In genomic region chr3:39541917-39542329, GRCh38 we compare ENCODE assay signal across 8 cellular contexts.
DNase-seq lines count a peak whose midpoint lies in the region; ATAC-seq and TF ChIP-seq lines count a peak whose summit lies in the region.

No MANE protein-coding gene starts in this region.

- H3K79me2 ChIP-seq in PC-3 (ENCODE audit: low read length): no peaks in the 10 kb centered on the region

- no peaks in the 10 kb centered on the region for H3K36me3 Mint-ChIP-seq in immature natural killer cell

- H2AFZ ChIP-seq in PC-3 (ENCODE audit: low read length): peak overlapping the region; percentile 40; the same call in 1 of the 2 replicates

- peak; percentile 5 to 63 for DNase-seq in NCI-H526 (lab: John Stamatoyannopoulos, UW)
- no peak for DNase-seq in NCI-H526 treated with DMSO at 0.1 percent for 48 hours (lab: John Stamatoyannopoulos, UW)
- DNase-seq in PC-3: peak; percentile 64
- peak; percentile 52 for DNase-seq in fibroblast of the aortic adventitia (ENCODE audit: low read depth)
- peak; percentile 3 to 19 for DNase-seq in thyroid gland
- DNase-seq in immature natural killer cell: no peak
- no peak for DNase-seq in effector CD8-positive, alpha-beta T cell (lab: John Stamatoyannopoulos, UW)
- no peak for DNase-seq in activated CD4-positive, alpha-beta T cell treated with anti-CD3 and anti-CD28 coated beads, Interleukin-2, amount 50 U/mL, for 48 hours

- no peak for TF ChIP-seq POLR2A in thyroid gland (IDR thresholded peaks at IDR 0.05)

- intact Hi-C loops in PC-3 (cut with micrococcal nuclease) (loop anchor here (1.0 to 5.0 kb wide), 2 partner anchors 637 to 775 kb away; no protein-coding TSS in a partner anchor), thyroid gland (cut with DNase I) (no loop called here)

- H3K27ac ChIP-seq in PC-3 (ENCODE audit: low read length) (no peak overlapping the region), thyroid gland (no peak overlapping the region)

- H3K4me3 ChIP-seq in PC-3 (ENCODE audit: low read length) (peak overlapping the region; percentile 36), fibroblast of the aortic adventitia (ENCODE audit: low read depth, low read length) (no peak overlapping the region), thyroid gland (replicated peaks in 1 of 3) (no peak overlapping the region)

- 13 to 19% methylated on average over 5 of the region's 5 CpGs for WGBS in thyroid gland, 2 donors

- no peaks in the 10 kb centered on the region for H3K4me1 ChIP-seq in PC-3 (ENCODE audit: insufficient read depth, low read length)
- H3K4me1 ChIP-seq in thyroid gland: peaks cover 0 to 3% of the 10 kb centered on the region in 2 donors

- no peaks in the 10 kb centered on the region for H4K20me1 ChIP-seq in PC-3 (ENCODE audit: low read length)

- H3K27ac Mint-ChIP-seq in immature natural killer cell: no peak overlapping the region

- no peaks in the 10 kb centered on the region for H3K9me3 ChIP-seq in PC-3 (ENCODE audit: low read length)
- no peaks in the 10 kb centered on the region for H3K9me3 ChIP-seq in thyroid gland

- CTCF ChIA-PET in PC-3 (lab: Charles Lee): interaction anchor here (0.6 kb wide), 1 partner anchor 88 kb away, joined by 3 read pairs; no protein-coding TSS in a partner anchor

- POLR2A ChIA-PET in PC-3 (lab: Charles Lee; ENCODE audit: unreplicated experiment): interaction anchor here (0.5 kb wide), 1 partner anchor 158 kb away, joined by 3 read pairs; no protein-coding TSS in a partner anchor

- peak; percentile 50 for ATAC-seq in PC-3

- H3K27me3 Mint-ChIP-seq in immature natural killer cell (ENCODE audit: low read depth in 3 of 3): peaks cover 0 to 2% (median 2%) of the 10 kb centered on the region in 3 donors

- H3K36me3 ChIP-seq in PC-3 (ENCODE audit: low read depth, low read length) (no peaks in the 10 kb centered on the region), thyroid gland (no peaks in the 10 kb centered on the region)

- H3K27me3 ChIP-seq in PC-3 (ENCODE audit: low read length) (no peaks in the 10 kb centered on the region), thyroid gland (no peaks in the 10 kb centered on the region)

- peak overlapping the region; percentile 61 for H3K4me2 ChIP-seq in PC-3 (ENCODE audit: low read length)

- no peaks in the 10 kb centered on the region for H3K9me3 Mint-ChIP-seq in immature natural killer cell

- no peaks in the 10 kb centered on the region for H3F3A ChIP-seq in PC-3 (ENCODE audit: low read length, unreplicated experiment)

- H3K4me1 Mint-ChIP-seq in immature natural killer cell: no peaks in the 10 kb centered on the region

- peak; percentile 91 for TF ChIP-seq CTCF in PC-3 (conservative IDR thresholded peaks at IDR 0.05; ENCODE audit: low read depth, low read length)
- peak; percentile 51 for TF ChIP-seq CTCF in fibroblast of the aortic adventitia (IDR thresholded peaks at IDR 0.05; ENCODE audit: insufficient read depth, low read length)
- peak in 3 of 6 experiments; percentile 30 to 51 (median 37) for TF ChIP-seq CTCF in thyroid gland (IDR thresholded peaks at IDR 0.05)

- no TSS peak for BruUV-seq in PC-3 (replicated peaks; lab: Mats Ljungman, UMichigan)

- H3K4me3 Mint-ChIP-seq in immature natural killer cell: peak overlapping the region in 1 of 5 donors; percentile 39

- H3K9me2 ChIP-seq in PC-3 (replicated peaks; ENCODE audit: low read length): no peaks in the 10 kb centered on the region

- no peak overlapping the region for H3K9ac ChIP-seq in PC-3 (ENCODE audit: low read length)

Comparison
In these comparisons a context has a peak if more than half of its experiments do, and no peak if none do; other contexts are left out.
1. DNase-seq: peak in NCI-H526 (2 of 2), PC-3 (single experiment), fibroblast of the aortic adventitia (single experiment) and thyroid gland (2 of 2); none in NCI-H526 treated with DMSO at 0.1 percent for 48 hours (single experiment), immature natural killer cell (0 of 3), effector CD8-positive, alpha-beta T cell (single experiment) and activated CD4-positive, alpha-beta T cell treated with anti-CD3 and anti-CD28 coated beads, Interleukin-2, amount 50 U/mL, for 48 hours (0 of 2).